ENCODE assay signal across 13 cellular contexts in the genomic region with DNA sequence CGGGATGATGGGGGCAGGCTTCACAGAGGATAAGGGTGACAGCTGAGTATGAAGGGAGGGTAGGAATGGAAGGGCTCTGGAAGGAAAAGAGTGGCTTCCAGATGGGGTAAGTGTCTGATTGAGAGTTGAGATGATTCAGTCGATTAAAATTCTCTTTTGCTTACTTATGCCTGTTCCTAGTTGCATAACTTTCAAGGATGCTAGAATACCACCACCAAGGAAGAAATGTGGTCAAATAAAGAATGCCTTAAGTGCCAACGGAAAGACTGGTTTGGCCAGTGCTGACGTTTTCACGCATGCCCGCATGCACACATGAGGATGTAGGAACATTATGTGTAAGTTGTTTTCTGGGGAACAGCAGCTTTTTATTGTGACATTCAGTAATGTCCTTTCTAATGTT.
DNase-seq lines count a peak whose midpoint lies in the region; ATAC-seq and TF ChIP-seq lines count a peak whose summit lies in the region.
"Had no signal": no experiment of that assay in that cellular context is flagged by ENCODE, and none has a peak within 500 bp of the region (broad histone marks: within the 10 kb centered on the region; RNA-seq: fewer than 3 reads in every experiment).

No MANE protein-coding gene starts in this region.

- POLR2A ChIA-PET in RWPE1 (lab: Yijun Ruan, JAX; ENCODE audit: low non-redundant PET), result no interaction called here

- H3K79me1 ChIP-seq in trophoblast cell (ENCODE audit: low read length), result no peaks in the 10 kb centered on the region

- no peak overlapping the region for H3K4me2 ChIP-seq in trophoblast cell (ENCODE audit: low read length)
- H3K4me2 ChIP-seq in Karpas-422 (ENCODE audit: low read depth, low read length, poor library complexity, severe bottlenecking), result no peak overlapping the region
- H3K4me2 ChIP-seq: smooth muscle cell had no signal

- WGBS in esophagus muscularis mucosa, result 80% methylated on average over 6 of the region's 6 CpGs
- WGBS in trophoblast cell (ENCODE audit: extremely low coverage, insufficient coverage, insufficient read length), result no CpG with 5 or more reads among the region's 6 CpGs
- WGBS in suprapubic skin, result 47% methylated on average over 6 of the region's 6 CpGs

- H3K4me3 ChIP-seq in esophagus muscularis mucosa (no peak overlapping the region), trophoblast cell (ENCODE audit: low read depth, low read length) (no peak overlapping the region), suprapubic skin (no peak overlapping the region), Karpas-422 (ENCODE audit: low read length) (no peak overlapping the region)
- H3K4me3 ChIP-seq: smooth muscle cell had no signal

- no peak overlapping the region for H2BK120ac ChIP-seq in trophoblast cell (ENCODE audit: insufficient read depth, low read length, poor library complexity)

- no peaks in the 10 kb centered on the region for H3K36me3 ChIP-seq in esophagus muscularis mucosa
- no peaks in the 10 kb centered on the region for H3K36me3 ChIP-seq in trophoblast cell (ENCODE audit: control insufficient read depth in 1 of 2, insufficient read depth in 2 of 2, low read length in 2 of 2)
- no peaks in the 10 kb centered on the region for H3K36me3 ChIP-seq in suprapubic skin
- H3K36me3 ChIP-seq in Karpas-422 (ENCODE audit: insufficient read depth, low read length), result no peaks in the 10 kb centered on the region

- H2AFZ ChIP-seq in trophoblast cell (ENCODE audit: insufficient read depth, low read length, poor library complexity) (no peak overlapping the region), Karpas-422 (ENCODE audit: low read length) (no peak overlapping the region)

- intact Hi-C loops in esophagus muscularis mucosa (cut with DNase I), result no loop called here

- CTCF ChIA-PET in RWPE1 (lab: Yijun Ruan, JAX), result interaction anchor here (0.6 kb wide), 1 partner anchor 891 kb away, joined by 4 read pairs; no protein-coding TSS in a partner anchor

- H2AK5ac ChIP-seq in trophoblast cell (ENCODE audit: low read length), result no peak overlapping the region

- H3K27me3 ChIP-seq in esophagus muscularis mucosa, result peaks cover 0 to 3% (median 0%) of the 10 kb centered on the region in 4 donors
- H3K27me3 ChIP-seq in trophoblast cell (ENCODE audit: insufficient read depth, low read length), result no peaks in the 10 kb centered on the region
- peaks cover 2% of the 10 kb centered on the region for H3K27me3 ChIP-seq in suprapubic skin
- no peaks in the 10 kb centered on the region for H3K27me3 ChIP-seq in Karpas-422 (ENCODE audit: low read length)

- H3K9ac ChIP-seq in trophoblast cell (ENCODE audit: low read length), result no peak overlapping the region
- no peak overlapping the region for H3K9ac ChIP-seq in Karpas-422 (ENCODE audit: low read length)

- H3K18ac ChIP-seq in trophoblast cell (ENCODE audit: low read length), result no peak overlapping the region

- H3K9me2 ChIP-seq in Karpas-422 (replicated peaks; ENCODE audit: insufficient read depth, low read length), result no peaks in the 10 kb centered on the region

- H4K20me1 ChIP-seq in Karpas-422 (ENCODE audit: insufficient read depth, low read depth, low read length), result no peaks in the 10 kb centered on the region

- H3K23ac ChIP-seq in trophoblast cell (ENCODE audit: low read length), result no peak overlapping the region

- H4K12ac ChIP-seq in trophoblast cell (ENCODE audit: low read depth, low read length), result no peak overlapping the region

- H3K4ac ChIP-seq in trophoblast cell (ENCODE audit: low read depth, low read length), result no peak overlapping the region

- TF ChIP-seq CTCF in RWPE1 (conservative IDR thresholded peaks at IDR 0.05; ENCODE audit: low read depth) (no peak), esophagus muscularis mucosa (IDR thresholded peaks at IDR 0.05) (no peak), suprapubic skin (IDR thresholded peaks at IDR 0.05) (no peak)

- H3K4me1 ChIP-seq in esophagus muscularis mucosa (peaks cover 0 to 1% (median 0%) of the 10 kb centered on the region in 4 donors), trophoblast cell (ENCODE audit: control insufficient read depth in 1 of 2, insufficient read depth in 2 of 2, low read length in 2 of 2) (no peaks in the 10 kb centered on the region), suprapubic skin (no peaks in the 10 kb centered on the region), Karpas-422 (ENCODE audit: low read length) (peaks cover 31% of the 10 kb centered on the region)

- H3K9me3 ChIP-seq in esophagus muscularis mucosa (no peaks in the 10 kb centered on the region), trophoblast cell (ENCODE audit: insufficient read depth, low read depth, low read length) (no peaks in the 10 kb centered on the region), suprapubic skin (no peaks in the 10 kb centered on the region), Karpas-422 (ENCODE audit: low read length) (no peaks in the 10 kb centered on the region)

- H3K79me2 ChIP-seq in trophoblast cell (ENCODE audit: control insufficient read depth, insufficient read depth, low read length, poor library complexity), result no peaks in the 10 kb centered on the region
- no peaks in the 10 kb centered on the region for H3K79me2 ChIP-seq in Karpas-422 (ENCODE audit: low read length)

- H3K27ac ChIP-seq in RWPE1 (no peak overlapping the region), esophagus muscularis mucosa (replicated peaks in 1 of 4) (no peak overlapping the region), trophoblast cell (ENCODE audit: low read depth, low read length) (no peak overlapping the region), suprapubic skin (no peak overlapping the region), Karpas-422 (ENCODE audit: low read length) (no peak overlapping the region)

- H2BK12ac ChIP-seq in trophoblast cell (ENCODE audit: low read length), result no peak overlapping the region

- H2BK5ac ChIP-seq in trophoblast cell (ENCODE audit: low read depth, low read length, poor library complexity), result no peak overlapping the region

- DNase-seq in EL, result peak; percentile 96
- peak; percentile 66 for DNase-seq in RWPE1 (ENCODE audit: low spot score)
- DNase-seq in esophagus muscularis mucosa (ENCODE audit: extremely low spot score), result peak; percentile 62
- DNase-seq in trophoblast cell, result peak; percentile 68 to 76
- DNase-seq in Kasumi-1 (lab: John Stamatoyannopoulos, UW), result no peak
- DNase-seq in suprapubic skin (ENCODE audit: low spot score in 2 of 2), result no peak
- DNase-seq in Karpas-422, result no peak
- DNase-seq: effector CD8-positive, alpha-beta T cell; NCI-H1092 treated with DMSO at 0.1 percent for 48 hours had no signal

- no peak overlapping the region for H4K8ac ChIP-seq in trophoblast cell (ENCODE audit: low read depth, low read length)

- TF ChIP-seq POLR2A in esophagus muscularis mucosa (IDR thresholded peaks at IDR 0.05; ENCODE audit: low read depth), result no peak
- TF ChIP-seq POLR2A in suprapubic skin (IDR thresholded peaks at IDR 0.05), result no peak

- no peak for TF ChIP-seq EP300 in esophagus muscularis mucosa (IDR thresholded peaks at IDR 0.05)
- TF ChIP-seq EP300 in suprapubic skin (IDR thresholded peaks at IDR 0.05), result no peak

- ATAC-seq in HG02623 (IDR thresholded peaks at IDR 0.05; ENCODE audit: unreplicated experiment), result no peak
- ATAC-seq: activated naive CD4-positive, alpha-beta T cell treated with anti-CD3 and anti-CD28 coated beads, Interleukin-2, amount 50 U/mL, for 72 hours; natural killer cell treated with Interleukin-12 subunit alpha and Interleukin-12 subunit beta and Interleukin-15 and Interleukin-18, amount 100 ng/mL, for 72 hours had no signal

- H4K91ac ChIP-seq in trophoblast cell (ENCODE audit: low read depth, low read length), result no peak overlapping the region

- H3K14ac ChIP-seq in trophoblast cell (ENCODE audit: low read length), result no peak overlapping the region

Comparison
In these comparisons a context has a peak if more than half of its experiments do, and no peak if none do; other contexts are left out.
1. DNase-seq: peak in EL (single experiment), RWPE1 (single experiment), esophagus muscularis mucosa (single experiment) and trophoblast cell (2 of 2); none in Kasumi-1 (0 of 2), suprapubic skin (0 of 2) and Karpas-422 (single experiment).